18 cellular contexts compared by ENCODE assay signal in the genomic region with DNA sequence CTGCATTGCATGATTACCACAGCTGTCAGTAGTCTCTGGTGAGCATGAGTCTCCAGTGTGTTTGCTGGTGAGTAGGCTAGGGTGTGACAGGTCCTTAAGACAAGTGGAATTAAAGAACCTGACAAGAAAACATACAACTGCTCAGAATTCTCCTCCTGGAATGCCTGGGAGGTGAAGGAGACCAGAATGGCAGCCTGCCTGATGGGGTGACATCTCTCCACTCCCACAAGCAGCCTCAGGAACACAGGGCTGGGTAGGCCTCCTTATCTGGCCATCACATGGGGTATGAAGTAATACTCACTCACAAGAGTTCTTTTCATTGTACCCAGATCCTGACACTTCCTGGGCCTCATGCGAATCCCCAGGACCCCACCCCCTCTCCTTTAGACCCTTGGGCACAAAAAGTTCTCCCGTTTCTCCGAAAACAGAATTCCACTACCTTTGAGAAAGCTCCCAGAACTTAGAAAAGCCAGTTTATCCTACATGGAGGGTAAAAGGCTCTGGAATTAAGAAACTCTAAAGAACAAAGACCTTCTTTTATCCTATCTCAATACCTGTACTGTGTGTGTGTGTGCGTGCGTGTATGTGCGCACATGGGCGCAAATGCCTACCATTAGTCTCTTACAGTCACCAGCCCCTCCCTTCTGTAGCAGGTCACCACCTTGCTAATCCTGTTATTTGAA. TPM values are rescaled to one million over a fixed set of nuclear protein-coding genes. Genes with fewer than 3 reads are reported as not detected.
DNase-seq lines count a peak whose midpoint lies in the region; ATAC-seq and TF ChIP-seq lines count a peak whose summit lies in the region.
"Had no signal": no experiment of that assay in that cellular context is flagged by ENCODE, and none has a peak within 500 bp of the region (broad histone marks: within the 10 kb centered on the region; RNA-seq: fewer than 3 reads in every experiment).

No MANE protein-coding gene starts in this region.

- no peaks in the 10 kb centered on the region for H3K4me1 ChIP-seq in esophagus squamous epithelium

- H3K27ac ChIP-seq in esophagus squamous epithelium, result peak overlapping the region in 3 of 4 donors; percentile 46 to 68 (median 64)
- H3K27ac ChIP-seq: thoracic aorta had no signal

- peaks cover 0 to 12% (median 4%) of the 10 kb centered on the region in 3 donors for H3K9me3 ChIP-seq in esophagus squamous epithelium

- DNase-seq in GF-D8 (lab: John Stamatoyannopoulos, UW) (peak; percentile 48), NCI-H226 (peak; percentile 84), esophagus squamous epithelium (lab: John Stamatoyannopoulos, UW) (no peak), myocyte (ENCODE audit: low read depth) (peak; percentile 42), CD1c-positive myeloid dendritic cell (ENCODE audit: extremely low spot score) (no peak), NCI-H1417 (lab: John Stamatoyannopoulos, UW) (no peak)
- no peak for DNase-seq in natural killer cell treated with Interleukin-12 subunit alpha and Interleukin-12 subunit beta and Interleukin-15 and Interleukin-18, amount 100 ng/mL, for 72 hours (ENCODE audit: low spot score)
- DNase-seq: DMS 273 treated with DMSO at 0.1 percent for 48 hours; effector memory CD4-positive, alpha-beta T cell; KBM-7; naive B cell; NCI-H1417 treated with DMSO at 0.1 percent for 48 hours had no signal

- no peak overlapping the region for H3K4me3 ChIP-seq in esophagus squamous epithelium
- H3K4me3 ChIP-seq: skin epidermis, thoracic aorta had no signal

- ATAC-seq in natural killer cell treated with Interleukin-12 subunit alpha and Interleukin-12 subunit beta and Interleukin-15 and Interleukin-18, amount 100 ng/mL, for 72 hours, result no peak
- no peak for ATAC-seq in HG03342 (IDR thresholded peaks at IDR 0.05; ENCODE audit: unreplicated experiment)

- no peak for TF ChIP-seq CTCF in esophagus squamous epithelium (IDR thresholded peaks at IDR 0.05)

- no peak overlapping the region for H3K27ac Mint-ChIP-seq in natural killer cell treated with Interleukin-12 subunit alpha and Interleukin-12 subunit beta and Interleukin-15 and Interleukin-18, amount 100 ng/mL, for 72 hours
- H3K27ac Mint-ChIP-seq: activated naive CD4-positive, alpha-beta T cell treated with anti-CD3 and anti-CD28 coated beads, Interleukin-2, amount 50 U/mL, for 24 hours; B cell; brain had no signal

- intact Hi-C loops in esophagus squamous epithelium (cut with DNase I), result no loop called here

- TF ChIP-seq POLR2A in esophagus squamous epithelium (IDR thresholded peaks at IDR 0.05), result no peak

- WGBS in esophagus squamous epithelium, 2 donors, result 73 to 84% methylated on average over 6 to 7 of the region's 7 CpGs

- no peaks in the 10 kb centered on the region for H3K27me3 ChIP-seq in esophagus squamous epithelium

- H3K36me3 Mint-ChIP-seq in natural killer cell treated with Interleukin-12 subunit alpha and Interleukin-12 subunit beta and Interleukin-15 and Interleukin-18, amount 100 ng/mL, for 72 hours, result peaks cover 9% of the 10 kb centered on the region
- H3K36me3 Mint-ChIP-seq: brain had no signal

- no peaks in the 10 kb centered on the region for H3K27me3 Mint-ChIP-seq in natural killer cell treated with Interleukin-12 subunit alpha and Interleukin-12 subunit beta and Interleukin-15 and Interleukin-18, amount 100 ng/mL, for 72 hours
- H3K27me3 Mint-ChIP-seq: activated naive CD4-positive, alpha-beta T cell treated with anti-CD3 and anti-CD28 coated beads, Interleukin-2, amount 50 U/mL, for 24 hours; B cell; brain; naive B cell had no signal

- H3K4me1 Mint-ChIP-seq in natural killer cell treated with Interleukin-12 subunit alpha and Interleukin-12 subunit beta and Interleukin-15 and Interleukin-18, amount 100 ng/mL, for 72 hours (ENCODE audit: low read depth in 2 of 2), result peaks cover 8 to 9% of the 10 kb centered on the region in 2 donors
- H3K4me1 Mint-ChIP-seq: brain had no signal

- H3K36me3 ChIP-seq in esophagus squamous epithelium, result no peaks in the 10 kb centered on the region
- H3K36me3 ChIP-seq: thoracic aorta had no signal

- no peaks in the 10 kb centered on the region for H3K9me3 Mint-ChIP-seq in natural killer cell treated with Interleukin-12 subunit alpha and Interleukin-12 subunit beta and Interleukin-15 and Interleukin-18, amount 100 ng/mL, for 72 hours
- H3K9me3 Mint-ChIP-seq: activated naive CD4-positive, alpha-beta T cell treated with anti-CD3 and anti-CD28 coated beads, Interleukin-2, amount 50 U/mL, for 24 hours had no signal

- H3K4me3 Mint-ChIP-seq in natural killer cell treated with Interleukin-12 subunit alpha and Interleukin-12 subunit beta and Interleukin-15 and Interleukin-18, amount 100 ng/mL, for 72 hours, result no peak overlapping the region
- H3K4me3 Mint-ChIP-seq: activated naive CD4-positive, alpha-beta T cell treated with anti-CD3 and anti-CD28 coated beads, Interleukin-2, amount 50 U/mL, for 24 hours; B cell; brain; naive B cell had no signal

RNA-seq across cellular contexts. Expression of gene C1GALT1, which starts 33.4 kb away (rescaled TPM):
- 10 to 100 TPM; 40.1 to 56.4 (median 43.9) TPM for total RNA-seq in esophagus squamous epithelium
- total RNA-seq in myocyte, result 164 and 171 TPM in 2 replicates
- polyA plus RNA-seq in myocyte (2012), result 28.3 TPM
- total RNA-seq in natural killer cell treated with Interleukin-12 subunit alpha and Interleukin-12 subunit beta and Interleukin-15 and Interleukin-18, amount 100 ng/mL, for 72 hours, result 10 to 100 TPM; 30.7 to 49.3 TPM

Comparison
In these comparisons a context has a peak if more than half of its experiments do, and no peak if none do; other contexts are left out.
1. DNase-seq: peak in GF-D8 (single experiment), NCI-H226 (single experiment) and myocyte (single experiment); none in esophagus squamous epithelium (single experiment), CD1c-positive myeloid dendritic cell (single experiment), natural killer cell treated with Interleukin-12 subunit alpha and Interleukin-12 subunit beta and Interleukin-15 and Interleukin-18, amount 100 ng/mL, for 72 hours (single experiment) and NCI-H1417 (0 of 3).